9 cellular contexts compared by ENCODE assay signal in the genomic region with DNA sequence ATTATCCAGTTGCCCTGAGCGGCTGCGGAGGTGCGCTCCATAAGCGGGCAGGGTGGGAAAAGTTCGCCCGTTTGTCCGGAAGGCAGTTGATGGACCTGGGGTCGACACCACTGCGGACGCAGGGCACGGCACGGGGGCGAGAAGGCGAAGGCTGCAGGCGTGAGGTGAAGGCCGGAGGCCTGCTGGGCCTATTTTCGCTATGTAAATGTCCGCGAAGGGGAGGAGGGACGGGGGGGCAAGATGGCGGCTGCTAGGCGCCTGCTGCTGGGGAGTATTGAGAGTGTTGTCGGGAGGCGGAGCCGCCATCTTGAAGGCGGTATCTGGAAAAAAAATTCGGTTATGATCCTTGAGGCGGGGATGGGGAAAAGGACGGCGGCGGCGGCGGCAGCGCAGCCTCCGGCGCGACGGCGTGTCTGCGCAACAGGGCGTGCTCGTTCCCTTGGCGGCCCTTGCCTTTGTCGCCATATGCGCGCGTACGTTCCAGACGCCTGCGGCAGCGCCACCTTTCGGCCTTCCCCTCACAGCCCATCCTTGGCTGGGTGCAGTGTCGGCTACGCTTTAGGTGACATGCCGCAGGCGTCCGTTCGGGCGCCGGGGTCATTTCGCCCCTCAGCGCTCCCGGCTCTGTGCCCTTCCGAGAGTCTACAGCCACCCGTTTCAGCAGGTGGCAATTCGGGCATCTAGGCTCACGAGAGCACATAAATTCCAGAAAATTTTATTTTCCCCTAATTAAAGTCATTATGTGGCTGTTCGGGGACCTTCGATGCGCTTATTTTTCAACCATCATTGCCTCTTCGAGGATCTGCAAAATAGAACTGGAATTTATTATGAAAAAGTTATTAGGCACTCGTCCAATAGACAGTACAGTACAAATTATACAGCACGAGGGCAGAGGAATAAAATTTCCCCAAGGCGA. TPM values are rescaled to one million over a fixed set of nuclear protein-coding genes. Genes with fewer than 3 reads are reported as not detected.
A peak's percentile ranks its signal among the peaks of the same experiment; 100 is the strongest.
DNase-seq lines count a peak whose midpoint lies in the region; ATAC-seq and TF ChIP-seq lines count a peak whose summit lies in the region.
"Had no signal": no experiment of that assay in that cellular context is flagged by ENCODE, and none has a peak within 500 bp of the region (broad histone marks: within the 10 kb centered on the region; RNA-seq: fewer than 3 reads in every experiment).

No MANE protein-coding gene starts in this region.

- DNase-seq in GM10248 (ENCODE audit: extremely low spot score) (peak; percentile 33), erythroblast (lab: John Stamatoyannopoulos, UW) (peak; percentile 94 to 97), gastrocnemius medialis (peak; percentile 75 to 83), HEK293T (ENCODE audit: extremely low spot score) (no peak), colonic mucosa (no peak)

- in situ Hi-C loops in gastrocnemius medialis (cut with MboI; ENCODE audit: low sequenced_read_pairs in 4 of 4) = no loop called here

- peaks cover 0 to 15% of the 10 kb centered on the region in 2 donors for H3K4me1 ChIP-seq in gastrocnemius medialis
- H3K4me1 ChIP-seq in colonic mucosa = no peaks in the 10 kb centered on the region

- TF ChIP-seq POLR2A in erythroblast (IDR thresholded peaks at IDR 0.05; ENCODE audit: low read length) (no peak), gastrocnemius medialis (IDR thresholded peaks at IDR 0.05) (no peak)

- peak; percentile 74 for TF ChIP-seq CTCF in GM10248 (IDR thresholded peaks at IDR 0.05; ENCODE audit: control extremely low read depth, extremely low read depth, low read depth, missing control alignments)
- peak; percentile 86 for TF ChIP-seq CTCF in VCaP (conservative IDR thresholded peaks at IDR 0.05)
- peak in 1 of 5 experiments; percentile 71 for TF ChIP-seq CTCF in gastrocnemius medialis (IDR thresholded peaks at IDR 0.05 in 4 of 5, conservative IDR thresholded peaks at IDR 0.05 in 1 of 5)
- TF ChIP-seq CTCF in colonic mucosa (IDR thresholded peaks at IDR 0.05) = no peak

- intact Hi-C loops in gastrocnemius medialis (cut with DNase I; ENCODE audit: low total_unique reads) (no loop called here), colonic mucosa (cut with DNase I) (no loop called here)

- no peaks in the 10 kb centered on the region for H3K36me3 ChIP-seq in gastrocnemius medialis
- H3K36me3 ChIP-seq in colonic mucosa = no peaks in the 10 kb centered on the region

- POLR2A ChIA-PET in GM10248 (lab: Yijun Ruan, JAX) (interaction anchor here (0.6 to 0.9 kb wide), 2 partner anchors 9 to 53 kb away, joined by 3 to 5 read pairs; no protein-coding TSS in a partner anchor), HEK293T (lab: Yijun Ruan, JAX) (no interaction called here)

- H3K9ac ChIP-seq in colonic mucosa (ENCODE audit: low read depth in 2 of 2, low read length in 2 of 2) = no peak overlapping the region

- H3K27ac ChIP-seq in VCaP (peak overlapping the region; percentile 99), gastrocnemius medialis (peak overlapping the region in 2 of 4 donors; percentile 97 to 100), colonic mucosa (no peak overlapping the region)

- ATAC-seq in HG03457 (IDR thresholded peaks at IDR 0.05; ENCODE audit: unreplicated experiment) (peak; percentile 67), gastrocnemius medialis (peak; percentile 87 to 88), HG02571 (IDR thresholded peaks at IDR 0.05; ENCODE audit: unreplicated experiment) (no peak)
- ATAC-seq: K562 had no signal

- H3K27me3 ChIP-seq in gastrocnemius medialis (no peaks in the 10 kb centered on the region), colonic mucosa (no peaks in the 10 kb centered on the region)

- no peaks in the 10 kb centered on the region for H3K9me3 ChIP-seq in gastrocnemius medialis
- H3K9me3 ChIP-seq in colonic mucosa = no peaks in the 10 kb centered on the region

- CTCF ChIA-PET in GM10248 (lab: Yijun Ruan, JAX) = interaction anchor here (1.2 to 2.1 kb wide), 3 partner anchors 12 to 21 kb away, joined by 3 to 14 read pairs (median 10); no protein-coding TSS in a partner anchor
- CTCF ChIA-PET in HEK293T (lab: Yijun Ruan, JAX) = no interaction called here

- H3K4me3 ChIP-seq in gastrocnemius medialis = peak overlapping the region in 2 of 4 donors; percentile 68
- no peak overlapping the region for H3K4me3 ChIP-seq in colonic mucosa
- H3K4me3 ChIP-seq: K562 had no signal

TF ChIP-seq in HEK293T, 16 proteins besides CTCF, POLR2A, EP300 and RAD21:
- no peak for TF ChIP-seq PKNOX1 (IDR thresholded peaks at IDR 0.05)
- no peak for TF ChIP-seq FOXK2 (IDR thresholded peaks at IDR 0.05)
- TF ChIP-seq HDGF (IDR thresholded peaks at IDR 0.05; ENCODE audit: borderline replicate concordance) = no peak
- TF ChIP-seq BHLHE40 (IDR thresholded peaks at IDR 0.05; ENCODE audit: borderline replicate concordance) = no peak
- TF ChIP-seq FOXM1 (IDR thresholded peaks at IDR 0.05; ENCODE audit: borderline replicate concordance) = no peak
- no peak for TF ChIP-seq ARNT (IDR thresholded peaks at IDR 0.05)
- TF ChIP-seq ZNF384 (IDR thresholded peaks at IDR 0.05) = no peak
- TF ChIP-seq SP1 (IDR thresholded peaks at IDR 0.05) = no peak
- TF ChIP-seq FOXA1 (IDR thresholded peaks at IDR 0.05) = no peak
- no peak for TF ChIP-seq CTBP1 (IDR thresholded peaks at IDR 0.05; ENCODE audit: borderline replicate concordance)
- TF ChIP-seq TARDBP (IDR thresholded peaks at IDR 0.05) = no peak
- TF ChIP-seq L3MBTL2 (conservative IDR thresholded peaks at IDR 0.05) = no peak
- TF ChIP-seq NFRKB (IDR thresholded peaks at IDR 0.05) = no peak
- no peak for TF ChIP-seq ELF4 (IDR thresholded peaks at IDR 0.05)

RNA-seq across cellular contexts. Expression of gene ZFY, which starts 0.7 kb away (rescaled TPM):
- total RNA-seq in gastrocnemius medialis (10 to 100 TPM in 2 of 4 donors, not detected in 2; 12.7 to 13.7 TPM), colonic mucosa (under 1 TPM in 1 of 2 donors, not detected in 1; 0.35 TPM)
- total RNA-seq: K562 had no signal

Comparison
In these comparisons a context has a peak if more than half of its experiments do, and no peak if none do; other contexts are left out.
1. DNase-seq: peak in GM10248 (single experiment), erythroblast (2 of 2) and gastrocnemius medialis (2 of 2); none in HEK293T (single experiment) and colonic mucosa (single experiment).